18 cellular contexts compared by ENCODE assay signal in genomic region chr13:114124486-114124885, GRCh38. TPM values are rescaled to one million over a fixed set of nuclear protein-coding genes. Genes with fewer than 3 reads are reported as not detected.
DNase-seq lines count a peak whose midpoint lies in the region; ATAC-seq, FAIRE-seq and TF ChIP-seq lines count a peak whose summit lies in the region.
"Had no signal": no experiment of that assay in that cellular context is flagged by ENCODE, and none has a peak within 500 bp of the region (broad histone marks: within the 10 kb centered on the region; RNA-seq: fewer than 3 reads in every experiment).

No MANE protein-coding gene starts in this region.

- H3K9me3 ChIP-seq in BLaER1 (no peaks in the 10 kb centered on the region), kidney (ENCODE audit: control insufficient read depth in 1 of 2, low read length in 2 of 2) (no peaks in the 10 kb centered on the region)
- no peaks in the 10 kb centered on the region for H3K9me3 ChIP-seq in CD4-positive, alpha-beta memory T cell (ENCODE audit: control insufficient read depth in 1 of 2, low read length in 2 of 2)
- H3K9me3 ChIP-seq: thoracic aorta had no signal

- POLR2A ChIA-PET in CD4-positive, alpha-beta memory T cell (lab: Charles Lee; ENCODE audit: partially characterized antibody): interaction anchor here (2.8 to 9.5 kb wide), 3 partner anchors 12 to 20 kb away, joined by 17 to 170 read pairs (median 113); no protein-coding TSS in a partner anchor
- POLR2A ChIA-PET in activated CD4-positive, alpha-beta memory T cell treated with anti-CD3 and anti-CD28 coated beads, Interleukin-2, amount 10 ng/mL, durations not matched to agents 7 days and 5 days (lab: Charles Lee): interaction anchor here (1.0 to 9.7 kb wide), 5 partner anchors 12 to 59 kb away, joined by 3 to 166 read pairs (median 15); no protein-coding TSS in a partner anchor

- ATAC-seq in HG02588 (IDR thresholded peaks at IDR 0.05; ENCODE audit: unreplicated experiment) (no peak), Right ventricle myocardium superior (ENCODE audit: poor library complexity) (no peak)
- ATAC-seq: right cardiac atrium, SK-N-SH treated with all-trans-retinoic acid at 6 μM for 48 hours had no signal

- H3K9me3 Mint-ChIP-seq in CD4-positive, alpha-beta memory T cell: peaks cover 0 to 4% (median 0%) of the 10 kb centered on the region in 8 donors
- peaks cover 8% of the 10 kb centered on the region for H3K9me3 Mint-ChIP-seq in activated CD4-positive, alpha-beta memory T cell treated with anti-CD3 and anti-CD28 coated beads, Interleukin-2, amount 10 ng/mL, durations not matched to agents 7 days and 5 days

- peak overlapping the region; percentile 71 for H3K4me2 ChIP-seq in BLaER1

- peak overlapping the region; percentile 85 to 98 (median 93) for H3K27ac Mint-ChIP-seq in CD4-positive, alpha-beta memory T cell
- H3K27ac Mint-ChIP-seq in activated CD4-positive, alpha-beta memory T cell treated with anti-CD3 and anti-CD28 coated beads, Interleukin-2, amount 10 ng/mL, durations not matched to agents 7 days and 5 days: peak overlapping the region; percentile 79

- H3K27me3 Mint-ChIP-seq in CD4-positive, alpha-beta memory T cell: no peaks in the 10 kb centered on the region
- H3K27me3 Mint-ChIP-seq in activated CD4-positive, alpha-beta memory T cell treated with anti-CD3 and anti-CD28 coated beads, Interleukin-2, amount 10 ng/mL, durations not matched to agents 7 days and 5 days: no peaks in the 10 kb centered on the region

- intact Hi-C loops in CD4-positive, alpha-beta memory T cell (cut with micrococcal nuclease): no loop called here
- intact Hi-C loops in kidney (cut with DNase I) (no loop called here), Right ventricle myocardium superior (cut with DNase I) (no loop called here)

- H3K4me3 ChIP-seq in BLaER1 (no peak overlapping the region), kidney (ENCODE audit: low read length in 2 of 2) (no peak overlapping the region)
- H3K4me3 ChIP-seq in CD4-positive, alpha-beta memory T cell (ENCODE audit: low read length in 2 of 2): peak overlapping the region in 1 of 2 donors; percentile 15
- H3K4me3 ChIP-seq: thoracic aorta had no signal

- peak overlapping the region; percentile 58 to 88 (median 74) for H3K4me3 Mint-ChIP-seq in CD4-positive, alpha-beta memory T cell
- no peak overlapping the region for H3K4me3 Mint-ChIP-seq in activated CD4-positive, alpha-beta memory T cell treated with anti-CD3 and anti-CD28 coated beads, Interleukin-2, amount 10 ng/mL, durations not matched to agents 7 days and 5 days

- 0 out of 2 replicates have a peak overlapping the region, but pooled peaks have one; percentile 1 for H3K9ac ChIP-seq in BLaER1
- no peak overlapping the region for H3K9ac ChIP-seq in kidney (ENCODE audit: low read length in 2 of 2)

- H3K4me1 ChIP-seq in BLaER1: peaks cover 96% of the 10 kb centered on the region
- H3K4me1 ChIP-seq in CD4-positive, alpha-beta memory T cell (ENCODE audit: insufficient read depth, low read length): peaks cover 91% of the 10 kb centered on the region
- peaks cover 20 to 27% of the 10 kb centered on the region in 2 donors for H3K4me1 ChIP-seq in kidney (ENCODE audit: control insufficient read depth in 1 of 2, insufficient read depth in 1 of 2, low read depth in 1 of 2, low read length in 2 of 2)

- H3K27ac ChIP-seq in BLaER1: 0 out of 2 replicates have a peak overlapping the region, but pooled peaks have one; percentile 26
- peak overlapping the region; percentile 22 for H3K27ac ChIP-seq in CD4-positive, alpha-beta memory T cell (ENCODE audit: low read depth, low read length)
- no peak overlapping the region for H3K27ac ChIP-seq in kidney (ENCODE audit: low read depth in 2 of 2, low read length in 2 of 2)
- H3K27ac ChIP-seq: thoracic aorta had no signal

- CTCF ChIA-PET in CD4-positive, alpha-beta memory T cell (lab: Charles Lee; ENCODE audit: partially characterized antibody): interaction anchor here (1.0 to 5.3 kb wide), 3 partner anchors 13 to 102 kb away, joined by 3 to 32 read pairs (median 8); no protein-coding TSS in a partner anchor
- CTCF ChIA-PET in activated CD4-positive, alpha-beta memory T cell treated with anti-CD3 and anti-CD28 coated beads, Interleukin-2, amount 10 ng/mL, durations not matched to agents 7 days and 5 days (lab: Charles Lee): no interaction called here

- TF ChIP-seq CTCF in kidney (IDR thresholded peaks at IDR 0.05; ENCODE audit: borderline replicate concordance, extremely low read depth, insufficient read depth): no peak

- peaks cover 91% of the 10 kb centered on the region for H4K20me1 ChIP-seq in BLaER1

- no peaks in the 10 kb centered on the region for H3K27me3 ChIP-seq in BLaER1
- no peaks in the 10 kb centered on the region for H3K27me3 ChIP-seq in CD4-positive, alpha-beta memory T cell (ENCODE audit: insufficient read depth, low read length)

- H3K36me3 ChIP-seq in BLaER1 (peaks cover 5% of the 10 kb centered on the region; the same call in 1 of the 2 replicates), kidney (ENCODE audit: control insufficient read depth in 1 of 2, insufficient read depth in 2 of 2, low read length in 2 of 2) (no peaks in the 10 kb centered on the region)
- peaks cover 13% of the 10 kb centered on the region for H3K36me3 ChIP-seq in CD4-positive, alpha-beta memory T cell (ENCODE audit: insufficient read depth, low read length)
- H3K36me3 ChIP-seq: thoracic aorta had no signal

- peaks cover 43 to 58% of the 10 kb centered on the region in 2 donors for H3K36me3 Mint-ChIP-seq in CD4-positive, alpha-beta memory T cell
- H3K36me3 Mint-ChIP-seq in activated CD4-positive, alpha-beta memory T cell treated with anti-CD3 and anti-CD28 coated beads, Interleukin-2, amount 10 ng/mL, durations not matched to agents 7 days and 5 days (ENCODE audit: low read depth): peaks cover 51% of the 10 kb centered on the region

- no peak for DNase-seq in CD4-positive, alpha-beta memory T cell
- no peak for DNase-seq in activated CD4-positive, alpha-beta memory T cell treated with anti-CD3 and anti-CD28 coated beads, Interleukin-2, amount 10 ng/mL, durations not matched to agents 7 days and 5 days
- DNase-seq in kidney (peak; percentile 36), DMS153 treated with DMSO at 0.1 percent for 48 hours (lab: John Stamatoyannopoulos, UW; ENCODE audit: unreplicated experiment) (no peak), H4 (ENCODE audit: low spot score) (no peak), Right ventricle myocardium superior (no peak)
- DNase-seq: AML-193, DMS79 treated with DMSO at 0.1 percent for 48 hours, erythroblast, NCI-H1436 treated with DMSO at 0.1 percent for 48 hours, right cardiac atrium had no signal

- FAIRE-seq in kidney (lab: Jason Lieb, UNC): no peak
- FAIRE-seq: islet of Langerhans had no signal

- peaks cover 49 to 90% (median 73%) of the 10 kb centered on the region in 4 donors for H3K4me1 Mint-ChIP-seq in CD4-positive, alpha-beta memory T cell
- peaks cover 69% of the 10 kb centered on the region for H3K4me1 Mint-ChIP-seq in activated CD4-positive, alpha-beta memory T cell treated with anti-CD3 and anti-CD28 coated beads, Interleukin-2, amount 10 ng/mL, durations not matched to agents 7 days and 5 days

RNA-seq across cellular contexts. Expression of gene RASA3, which starts 7.9 kb away (rescaled TPM):
- 100 to 1,000 TPM; 171 to 174 TPM for total RNA-seq in CD4-positive, alpha-beta memory T cell
- 100 to 1,000 TPM in 1 of 2 donors, 10 to 100 TPM in 1; 65.5 to 141 TPM for polyA plus RNA-seq in CD4-positive, alpha-beta memory T cell
- total RNA-seq in activated CD4-positive, alpha-beta memory T cell treated with anti-CD3 and anti-CD28 coated beads, Interleukin-2, amount 10 ng/mL, durations not matched to agents 7 days and 5 days: 10 to 100 TPM; 97.2 to 99.3 TPM
- total RNA-seq in kidney: 28.8 TPM
- polyA plus RNA-seq in kidney (ENCODE audit: insufficient read depth, low read depth, low replicate concordance): 4.2 TPM
- 6.3 and 7.1 TPM in 2 replicates for total RNA-seq in H4 (2014; rRNA removed; shearing (Covaris generic))
- total RNA-seq in Right ventricle myocardium superior: 11.2 TPM

RNA-seq across cellular contexts. Expression of gene CFAP97D2, which starts 54.6 kb away (rescaled TPM):
- not detected for total RNA-seq in CD4-positive, alpha-beta memory T cell
- not detected for polyA plus RNA-seq in CD4-positive, alpha-beta memory T cell
- not detected for total RNA-seq in activated CD4-positive, alpha-beta memory T cell treated with anti-CD3 and anti-CD28 coated beads, Interleukin-2, amount 10 ng/mL, durations not matched to agents 7 days and 5 days
- not detected for total RNA-seq in kidney
- not detected for polyA plus RNA-seq in kidney (ENCODE audit: insufficient read depth, low read depth, low replicate concordance)
- not detected in 2 replicates for total RNA-seq in H4 (2014; rRNA removed; shearing (Covaris generic))
- not detected for total RNA-seq in Right ventricle myocardium superior
- total RNA-seq: aorta, NCI-H460, right cardiac atrium, thoracic aorta had no signal
- polyA plus RNA-seq: aorta, right cardiac atrium had no signal

Comparison
In these comparisons a context has a peak if more than half of its experiments do, and no peak if none do; other contexts are left out.
1. H3K27ac ChIP-seq: peak in BLaER1 (single experiment) and CD4-positive, alpha-beta memory T cell (single experiment); none in kidney (0 of 2).